ENCODE assay signal across 8 cellular contexts in the genomic region with DNA sequence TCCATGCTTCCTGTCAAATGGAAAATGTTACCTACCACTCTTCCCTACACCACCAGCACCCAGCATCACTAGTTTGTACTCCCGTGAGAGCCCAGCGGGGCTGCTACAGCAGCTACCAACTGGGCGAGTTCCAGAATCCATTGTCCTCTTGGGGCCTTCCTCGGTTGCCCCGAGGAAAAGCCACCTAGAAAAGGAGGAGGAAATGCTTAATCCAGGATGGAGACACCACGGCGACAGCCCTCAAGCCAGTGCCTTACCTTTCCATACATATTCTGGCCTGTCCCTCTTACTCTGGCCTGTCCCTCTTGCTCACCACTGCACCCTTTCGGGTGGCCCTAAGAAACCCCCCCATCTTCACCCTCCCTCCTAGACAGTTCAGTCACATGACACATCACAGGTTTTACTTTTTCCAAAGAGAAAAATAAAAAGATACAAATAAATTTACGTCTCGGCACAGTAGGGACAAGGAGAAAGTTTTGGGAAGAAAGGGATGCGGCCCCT. TPM values are rescaled to one million over a fixed set of nuclear protein-coding genes. Genes with fewer than 3 reads are reported as not detected.
A peak's percentile ranks its signal among the peaks of the same experiment; 100 is the strongest.
DNase-seq lines count a peak whose midpoint lies in the region; ATAC-seq and TF ChIP-seq lines count a peak whose summit lies in the region.

No MANE protein-coding gene starts in this region.

- H3K27ac ChIP-seq in AG04450 (ENCODE audit: low read depth, low read length) (peak overlapping the region; percentile 84), KMS-11 (peak overlapping the region; percentile 25; the same call in 1 of the 2 replicates)

- peaks cover 28% of the 10 kb centered on the region; the same call in 1 of the 2 replicates for H3K36me3 ChIP-seq in KMS-11 (ENCODE audit: insufficient read depth)

- no peaks in the 10 kb centered on the region for H3K27me3 ChIP-seq in AG04450 (ENCODE audit: control insufficient read depth, insufficient read depth, low read length)
- no peaks in the 10 kb centered on the region for H3K27me3 ChIP-seq in KMS-11 (ENCODE audit: insufficient read depth, low read depth)

- intact Hi-C loops in posterior vena cava (cut with DNase I), result no loop called here

- no peaks in the 10 kb centered on the region for H3K9me3 Mint-ChIP-seq in WTC11
- no peaks in the 10 kb centered on the region for H3K9me3 Mint-ChIP-seq in naive B cell

- H3K4me2 ChIP-seq in KMS-11, result peak overlapping the region; percentile 73

- H3K36me3 Mint-ChIP-seq in WTC11, result peaks cover 52% of the 10 kb centered on the region
- H3K36me3 Mint-ChIP-seq in naive B cell, result peaks cover 0 to 8% of the 10 kb centered on the region in 2 donors

- peaks cover 28% of the 10 kb centered on the region for H3K4me1 ChIP-seq in KMS-11 (ENCODE audit: low read depth, poor library complexity, severe bottlenecking)

- peak overlapping the region; percentile 73 for H3K4me3 ChIP-seq in AG04450 (ENCODE audit: low read depth, low read length)
- peak overlapping the region; percentile 100 for H3K4me3 ChIP-seq in KMS-11 (IDR thresholded peaks at IDR 0.05; ENCODE audit: insufficient read depth, low read depth, low read length)
- H3K4me3 ChIP-seq in fibroblast of mammary gland (ENCODE audit: control insufficient read depth, low read depth, low read length), result peak overlapping the region; percentile 81

- POLR2A ChIA-PET in AG04450 (lab: Yijun Ruan, JAX), result no interaction called here
- POLR2A ChIA-PET in WTC11 (lab: Charles Lee), result no interaction called here

- H3K9ac ChIP-seq in KMS-11, result peak overlapping the region; percentile 40; the same call in 1 of the 2 replicates

- H3K27ac Mint-ChIP-seq in WTC11, result peak overlapping the region; percentile 69
- H3K27ac Mint-ChIP-seq in naive B cell, result peak overlapping the region; percentile 97 to 100 (median 98)

- H3K4me3 Mint-ChIP-seq in WTC11, result peak overlapping the region; percentile 95
- H3K4me3 Mint-ChIP-seq in naive B cell, result peak overlapping the region; percentile 84 to 99 (median 97)

- CTCF ChIA-PET in AG04450 (lab: Charles Lee) (no interaction called here), WTC11 (lab: Charles Lee) (no interaction called here)

- no peak for DNase-seq in AG04450 (ENCODE audit: low read depth, low spot score)
- peak; percentile 15 for DNase-seq in WTC11 (ENCODE audit: low spot score)
- peak; percentile 37 for DNase-seq in fibroblast of mammary gland (ENCODE audit: low read depth)
- peak; percentile 9 for DNase-seq in naive B cell
- no peak for DNase-seq in posterior vena cava (ENCODE audit: low spot score)

- 0 out of 2 replicates have a peak, but pooled peaks have one; percentile 16 for TF ChIP-seq CTCF in AG04450 (IDR thresholded peaks at IDR 0.05; ENCODE audit: low read depth, low read length)
- TF ChIP-seq CTCF in GM12872 (IDR thresholded peaks at IDR 0.05; ENCODE audit: insufficient read depth, low read depth, low read length), result peak; percentile 24; the same call in 1 of the 3 replicates
- 0 out of 2 replicates have a peak, but pooled peaks have one; percentile 25 for TF ChIP-seq CTCF in KMS-11 (conservative IDR thresholded peaks at IDR 0.05; ENCODE audit: low read depth, low read length)
- TF ChIP-seq CTCF in WTC11 (IDR thresholded peaks at IDR 0.05), result no peak
- no peak for TF ChIP-seq CTCF in fibroblast of mammary gland (conservative IDR thresholded peaks at IDR 0.05; ENCODE audit: control insufficient read depth, insufficient read depth, low read depth, low read length)

- no peaks in the 10 kb centered on the region for H4K20me1 ChIP-seq in KMS-11 (ENCODE audit: insufficient read depth)

- H3K4me1 Mint-ChIP-seq in WTC11 (peaks cover 13% of the 10 kb centered on the region), naive B cell (peaks cover 18 to 22% (median 21%) of the 10 kb centered on the region in 3 donors)

- H3K9me3 ChIP-seq in AG04450 (ENCODE audit: control insufficient read depth, insufficient read depth, low read length), result no peaks in the 10 kb centered on the region

- ATAC-seq in WTC11 (peak; percentile 52), naive B cell (ENCODE audit: low read depth in 2 of 2) (peak; percentile 38 to 50), GM21528 (IDR thresholded peaks at IDR 0.05; ENCODE audit: low FRiP score, unreplicated experiment) (no peak)

- H3K27me3 Mint-ChIP-seq in WTC11 (ENCODE audit: low read depth) (no peaks in the 10 kb centered on the region), naive B cell (no peaks in the 10 kb centered on the region)

- peaks cover 7% of the 10 kb centered on the region; the same call in 1 of the 2 replicates for H3K79me2 ChIP-seq in KMS-11 (ENCODE audit: insufficient read depth, low read depth)

- H2AFZ ChIP-seq in KMS-11 (ENCODE audit: low read depth), result peak overlapping the region; percentile 46

TF ChIP-seq in WTC11, 78 proteins besides CTCF, POLR2A, EP300 and RAD21:
- TF ChIP-seq ZNF416 (CRISPR knock-in tag; IDR thresholded peaks at IDR 0.05) (no peak), ZNF121 (CRISPR knock-in tag; IDR thresholded peaks at IDR 0.05) (0 out of 2 replicates have a peak, but pooled peaks have one; percentile 14), NR2C2 (CRISPR knock-in tag; IDR thresholded peaks at IDR 0.05) (no peak), EMX1 (CRISPR knock-in tag; IDR thresholded peaks at IDR 0.05) (no peak)
- TF ChIP-seq, protein P1, sequence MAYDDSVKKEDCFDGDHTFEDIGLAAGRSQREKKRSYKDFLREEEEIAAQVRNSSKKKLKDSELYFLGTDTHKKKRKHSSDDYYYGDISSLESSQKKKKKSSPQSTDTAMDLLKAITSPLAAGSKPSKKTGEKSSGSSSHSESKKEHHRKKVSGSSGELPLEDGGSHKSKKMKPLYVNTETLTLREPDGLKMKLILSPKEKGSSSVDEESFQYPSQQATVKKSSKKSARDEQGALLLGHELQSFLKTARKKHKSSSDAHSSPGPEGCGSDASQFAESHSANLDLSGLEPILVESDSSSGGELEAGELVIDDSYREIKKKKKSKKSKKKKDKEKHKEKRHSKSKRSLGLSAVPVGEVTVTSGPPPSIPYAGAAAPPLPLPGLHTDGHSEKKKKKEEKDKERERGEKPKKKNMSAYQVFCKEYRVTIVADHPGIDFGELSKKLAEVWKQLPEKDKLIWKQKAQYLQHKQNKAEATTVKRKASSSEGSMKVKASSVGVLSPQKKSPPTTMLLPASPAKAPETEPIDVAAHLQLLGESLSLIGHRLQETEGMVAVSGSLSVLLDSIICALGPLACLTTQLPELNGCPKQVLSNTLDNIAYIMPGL (CRISPR knock-in tag; IDR thresholded peaks at IDR 0.05), result 0 out of 2 replicates have a peak, but pooled peaks have one; percentile 15
- TF ChIP-seq, protein P2, sequence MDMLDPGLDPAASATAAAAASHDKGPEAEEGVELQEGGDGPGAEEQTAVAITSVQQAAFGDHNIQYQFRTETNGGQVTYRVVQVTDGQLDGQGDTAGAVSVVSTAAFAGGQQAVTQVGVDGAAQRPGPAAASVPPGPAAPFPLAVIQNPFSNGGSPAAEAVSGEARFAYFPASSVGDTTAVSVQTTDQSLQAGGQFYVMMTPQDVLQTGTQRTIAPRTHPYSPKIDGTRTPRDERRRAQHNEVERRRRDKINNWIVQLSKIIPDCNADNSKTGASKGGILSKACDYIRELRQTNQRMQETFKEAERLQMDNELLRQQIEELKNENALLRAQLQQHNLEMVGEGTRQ (CRISPR knock-in tag; IDR thresholded peaks at IDR 0.05), result peak; percentile 75
- TF ChIP-seq, protein P3, sequence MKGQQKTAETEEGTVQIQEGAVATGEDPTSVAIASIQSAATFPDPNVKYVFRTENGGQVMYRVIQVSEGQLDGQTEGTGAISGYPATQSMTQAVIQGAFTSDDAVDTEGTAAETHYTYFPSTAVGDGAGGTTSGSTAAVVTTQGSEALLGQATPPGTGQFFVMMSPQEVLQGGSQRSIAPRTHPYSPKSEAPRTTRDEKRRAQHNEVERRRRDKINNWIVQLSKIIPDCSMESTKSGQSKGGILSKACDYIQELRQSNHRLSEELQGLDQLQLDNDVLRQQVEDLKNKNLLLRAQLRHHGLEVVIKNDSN (CRISPR knock-in tag; IDR thresholded peaks at IDR 0.05), result peak; percentile 59; the same call in 1 of the 2 replicates

RNA-seq across cellular contexts. Expression of a gene that starts 0.5 kb away (rescaled TPM):
- polyA plus RNA-seq in AG04450 (2011; rRNA removed) (56.4 and 65.2 TPM in 2 replicates), naive B cell (ENCODE audit: low read depth in 6 of 6) (10 to 100 TPM in 5 of 6 donors, 1 to 10 TPM in 1; 5.2 to 30.0 (median 20.9) TPM)
- polyA minus RNA-seq in AG04450 (2011; rRNA and poly(A)+ RNA removed), result 61.1 and 69.2 TPM in 2 replicates
- total RNA-seq in WTC11 (2021) (25.1 to 29.3 TPM (median 27.2 TPM) in 3 replicates), posterior vena cava (10 to 100 TPM; 34.1 to 36.2 TPM)

RNA-seq across cellular contexts. Expression of a gene that starts 23.5 kb away (rescaled TPM):
- polyA plus RNA-seq in AG04450 (2011; rRNA removed) (34.9 and 39.0 TPM in 2 replicates), naive B cell (ENCODE audit: low read depth in 6 of 6) (10 to 100 TPM in 1 of 6 donors, 1 to 10 TPM in 5; 5.5 to 10.7 (median 7.2) TPM)
- polyA minus RNA-seq in AG04450 (2011; rRNA and poly(A)+ RNA removed), result 47.4 and 53.0 TPM in 2 replicates
- total RNA-seq in WTC11 (2021) (46.0 to 64.4 TPM (median 59.8 TPM) in 3 replicates), posterior vena cava (10 to 100 TPM; 28.6 to 28.8 TPM)

RNA-seq across cellular contexts. Expression of a gene that starts 30.8 kb away (rescaled TPM):
- polyA plus RNA-seq in AG04450 (2011; rRNA removed), result not detected in 2 replicates
- polyA minus RNA-seq in AG04450 (2011; rRNA and poly(A)+ RNA removed), result not detected in 2 replicates
- total RNA-seq in WTC11 (2021), result not detected in 3 replicates
- polyA plus RNA-seq in naive B cell (ENCODE audit: low read depth in 6 of 6), result 1 to 10 TPM in 1 of 6 donors, under 1 TPM in 2, not detected in 3; 0.21 to 1.2 (median 0.36) TPM
- total RNA-seq in posterior vena cava, result not detected

RNA-seq across cellular contexts. Expression of a gene that starts 51.3 kb away (rescaled TPM):
- polyA plus RNA-seq in AG04450 (2011; rRNA removed) (44.8 and 49.0 TPM in 2 replicates), naive B cell (ENCODE audit: low read depth in 6 of 6) (10 to 100 TPM in 1 of 6 donors, 1 to 10 TPM in 5; 1.4 to 10.9 (median 2.5) TPM)
- polyA minus RNA-seq in AG04450 (2011; rRNA and poly(A)+ RNA removed), result 52.2 and 55.1 TPM in 2 replicates
- total RNA-seq in WTC11 (2021) (6.1 to 8.9 TPM (median 7.5 TPM) in 3 replicates), posterior vena cava (10 to 100 TPM; 20.8 to 23.9 TPM)

RNA-seq across cellular contexts. Expression of a gene that starts 53.7 kb away (rescaled TPM):
- polyA plus RNA-seq in AG04450 (2011; rRNA removed) (22.3 and 24.5 TPM in 2 replicates), naive B cell (ENCODE audit: low read depth in 6 of 6) (10 to 100 TPM in 5 of 6 donors, 1 to 10 TPM in 1; 9.6 to 64.4 (median 30.7) TPM)
- 38.8 and 43.6 TPM in 2 replicates for polyA minus RNA-seq in AG04450 (2011; rRNA and poly(A)+ RNA removed)
- total RNA-seq in WTC11 (2021) (44.6 to 54.4 TPM (median 46.6 TPM) in 3 replicates), posterior vena cava (10 to 100 TPM; 44.3 to 48.2 TPM)

Comparison
In these comparisons a context has a peak if more than half of its experiments do, and no peak if none do; other contexts are left out.
1. DNase-seq: peak in WTC11 (single experiment), fibroblast of mammary gland (single experiment) and naive B cell (single experiment); none in AG04450 (single experiment) and posterior vena cava (single experiment).
2. CTCF ChIP-seq: peak in AG04450 (single experiment), GM12872 (single experiment) and KMS-11 (single experiment); none in WTC11 (single experiment) and fibroblast of mammary gland (single experiment).
3. Peak in every context shown above with its lines, with median percentiles within 50 percentile points of each other: H3K4me3 ChIP-seq.